In the genomic region with DNA sequence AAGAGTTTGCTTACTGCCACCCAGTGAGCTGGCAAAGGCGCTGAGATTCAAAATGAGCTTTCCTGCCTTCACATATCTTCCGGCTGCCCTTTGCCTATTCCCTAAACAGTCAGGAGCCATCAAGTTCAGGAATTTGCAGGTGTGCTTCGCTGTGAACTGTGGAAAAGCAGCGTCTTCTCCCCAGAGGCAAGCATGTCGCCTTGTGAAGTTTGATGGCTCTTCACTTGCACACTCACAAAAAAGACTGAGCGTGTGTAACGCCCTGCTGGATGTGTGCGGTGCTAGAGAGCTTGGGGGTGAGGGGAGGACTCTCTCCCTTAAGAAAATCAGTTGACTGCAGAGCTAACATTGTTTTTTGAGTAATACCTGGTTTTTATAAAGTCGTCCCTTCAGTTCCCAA, we compare ENCODE assay signal across 8 cellular contexts. TPM values are rescaled to one million over a fixed set of nuclear protein-coding genes. Genes with fewer than 3 reads are reported as not detected.
DNase-seq lines count a peak whose midpoint lies in the region; TF ChIP-seq lines count a peak whose summit lies in the region.

No MANE protein-coding gene starts in this region.

- peak overlapping the region; percentile 87 for H3K4me3 Mint-ChIP-seq in Calu3 (ENCODE audit: low read depth, unreplicated experiment)

- H3K27me3 ChIP-seq in MM.1S (replicated peaks; ENCODE audit: insufficient read depth, low read length) (no peaks in the 10 kb centered on the region), duodenal mucosa (ENCODE audit: control insufficient read depth in 1 of 2, insufficient read depth in 2 of 2, low read length in 2 of 2) (no peaks in the 10 kb centered on the region), neuron (ENCODE audit: insufficient read depth, low read length) (no peaks in the 10 kb centered on the region)

- peak overlapping the region; percentile 76 for H3K4me2 ChIP-seq in MM.1S (ENCODE audit: low read depth, low read length)

- no peaks in the 10 kb centered on the region for H3K9me2 ChIP-seq in MM.1S (replicated peaks; ENCODE audit: insufficient read depth, low read length)

- no peaks in the 10 kb centered on the region for H3K9me3 Mint-ChIP-seq in Calu3 (ENCODE audit: low read depth, unreplicated experiment)

- no peaks in the 10 kb centered on the region for H3K36me3 ChIP-seq in MM.1S (replicated peaks; ENCODE audit: insufficient read depth, low read length)
- H3K36me3 ChIP-seq in duodenal mucosa (ENCODE audit: control insufficient read depth in 1 of 2, insufficient read depth in 2 of 2, low read length in 2 of 2), result no peaks in the 10 kb centered on the region
- no peaks in the 10 kb centered on the region for H3K36me3 ChIP-seq in neuron (ENCODE audit: insufficient read depth, low read length)

- H2AFZ ChIP-seq in MM.1S (ENCODE audit: low read length) (peak overlapping the region; percentile 62), neuron (ENCODE audit: low read depth, low read length) (peak overlapping the region; percentile 96)

- peak overlapping the region; percentile 72; the same call in 1 of the 2 replicates for H3K27ac ChIP-seq in MM.1S (ENCODE audit: low read length)
- H3K27ac ChIP-seq in duodenal mucosa (ENCODE audit: low read depth, low read length), result no peak overlapping the region

- CTCF ChIA-PET in Calu3 (lab: Charles Lee), result interaction anchor here (0.6 kb wide), 1 partner anchor 10 kb away, joined by 3 read pairs; no protein-coding TSS in a partner anchor

- H3K4me3 ChIP-seq in MM.1S (ENCODE audit: low read length) (peak overlapping the region; percentile 64), duodenal mucosa (ENCODE audit: low read depth in 1 of 2, low read length in 2 of 2) (peak overlapping the region; percentile 83 to 85), neuron (ENCODE audit: low read length) (peak overlapping the region; percentile 77)

- BruUV-seq in Calu3 (replicated peaks; lab: Mats Ljungman, UMichigan), result no TSS peak

- H3K9me3 ChIP-seq in MM.1S (replicated peaks; ENCODE audit: insufficient read depth, low read length) (no peaks in the 10 kb centered on the region), duodenal mucosa (ENCODE audit: control insufficient read depth in 1 of 2, low read length in 2 of 2) (no peaks in the 10 kb centered on the region), neuron (ENCODE audit: low read length) (no peaks in the 10 kb centered on the region)

- H3K9ac ChIP-seq in MM.1S (ENCODE audit: low read length), result peak overlapping the region; percentile 61; the same call in 1 of the 2 replicates
- peak overlapping the region; percentile 71 to 77 for H3K9ac ChIP-seq in duodenal mucosa (ENCODE audit: low read depth in 1 of 2, low read length in 2 of 2)

- peaks cover 15% of the 10 kb centered on the region for H3K36me3 Mint-ChIP-seq in Calu3 (ENCODE audit: insufficient read depth, unreplicated experiment)

- DNase-seq in Calu3, result no peak
- DNase-seq in MM.1S, result no peak
- no peak for DNase-seq in GF-D8 (lab: John Stamatoyannopoulos, UW)
- DNase-seq in NCI-H526 treated with DMSO at 0.1 percent for 48 hours (lab: John Stamatoyannopoulos, UW), result no peak
- no peak for DNase-seq in AG20443 (ENCODE audit: low spot score)
- no peak for DNase-seq in OCI-M2 (lab: John Stamatoyannopoulos, UW; ENCODE audit: unreplicated experiment)

- H3K27me3 Mint-ChIP-seq in Calu3 (ENCODE audit: unreplicated experiment), result no peaks in the 10 kb centered on the region

- TF ChIP-seq CTCF in Calu3 (IDR thresholded peaks at IDR 0.05; ENCODE audit: unreplicated experiment) (no peak), MM.1S (IDR thresholded peaks at IDR 0.05; ENCODE audit: low read length) (no peak)

- H3K27ac Mint-ChIP-seq in Calu3 (ENCODE audit: unreplicated experiment), result no peak overlapping the region

- peaks cover 8% of the 10 kb centered on the region for H3K4me1 Mint-ChIP-seq in Calu3 (ENCODE audit: low read depth, unreplicated experiment)

- peaks cover 27% of the 10 kb centered on the region for H3K79me2 ChIP-seq in MM.1S (ENCODE audit: low read length)

- H4K20me1 ChIP-seq in MM.1S (ENCODE audit: insufficient read depth, low read length), result no peaks in the 10 kb centered on the region

- intact Hi-C loops in Calu3 (cut with micrococcal nuclease; ENCODE audit: unreplicated experiment), result no loop called here

- H3K4me1 ChIP-seq in MM.1S (ENCODE audit: low read length), result peaks cover 24% of the 10 kb centered on the region
- peaks cover 0 to 26% of the 10 kb centered on the region in 2 donors for H3K4me1 ChIP-seq in duodenal mucosa (ENCODE audit: control insufficient read depth in 1 of 2, insufficient read depth in 2 of 2, low read length in 2 of 2)
- H3K4me1 ChIP-seq in neuron (ENCODE audit: insufficient read depth, low read length), result peaks cover 3% of the 10 kb centered on the region

- peaks cover 10% of the 10 kb centered on the region for H3F3A ChIP-seq in MM.1S (ENCODE audit: insufficient read depth, low read length)

RNA-seq across cellular contexts. Expression of gene KANK1, which starts 1.2 kb away (rescaled TPM):
- total RNA-seq in Calu3 (2022), result 12.3 and 16.3 TPM in 2 replicates
